In genomic region chr20:37506166-37506725, GRCh38 we compare ENCODE assay signal across 17 cellular contexts. TPM values are rescaled to one million over a fixed set of nuclear protein-coding genes. Genes with fewer than 3 reads are reported as not detected.
DNase-seq lines count a peak whose midpoint lies in the region; ATAC-seq, FAIRE-seq and TF ChIP-seq lines count a peak whose summit lies in the region.
"Had no signal": no experiment of that assay in that cellular context is flagged by ENCODE, and none has a peak within 500 bp of the region (broad histone marks: within the 10 kb centered on the region; RNA-seq: fewer than 3 reads in every experiment).

No MANE protein-coding gene starts in this region.

- ATAC-seq in HG02642 (IDR thresholded peaks at IDR 0.05; ENCODE audit: poor library complexity, unreplicated experiment): no peak

- TF ChIP-seq CTCF in bronchial epithelial cell (IDR thresholded peaks at IDR 0.05; ENCODE audit: insufficient read depth, low read length, severe bottlenecking): no peak

- H3K27me3 ChIP-seq in bronchial epithelial cell (ENCODE audit: control insufficient read depth, insufficient read depth, low read length): no peaks in the 10 kb centered on the region

- peak; percentile 16 for DNase-seq in DMS53 (lab: John Stamatoyannopoulos, UW)
- DNase-seq in DMS53 treated with DMSO at 0.1 percent for 48 hours (lab: John Stamatoyannopoulos, UW; ENCODE audit: unreplicated experiment): no peak
- no peak for DNase-seq in bronchial epithelial cell (ENCODE audit: low read depth)
- DNase-seq in mesenteric fat pad (ENCODE audit: low spot score): peak; percentile 16
- DNase-seq in A172 (ENCODE audit: low spot score): no peak
- no peak for DNase-seq in HCEC 1CT
- DNase-seq in activated CD4-positive, CD25-positive, alpha-beta regulatory T cell (lab: John Stamatoyannopoulos, UW): no peak
- DNase-seq: IMR-90, NCI-H1417 treated with DMSO at 0.1 percent for 48 hours, NCI-H187 treated with DMSO at 0.1 percent for 48 hours, NCI-H226, PC-3, RPMI8226 had no signal

- H3K4me3 ChIP-seq in bronchial epithelial cell (ENCODE audit: low read depth, low read length): no peak overlapping the region
- H3K4me3 ChIP-seq: HAP-1 had no signal

- H3K36me3 ChIP-seq in bronchial epithelial cell (ENCODE audit: control insufficient read depth, insufficient read depth, low read length): peaks cover 5% of the 10 kb centered on the region
- H3K36me3 ChIP-seq: HAP-1 had no signal

- peak; percentile 58 for FAIRE-seq in bronchial epithelial cell (lab: Jason Lieb, UNC)
- FAIRE-seq: G401.6 had no signal

RNA-seq across cellular contexts. Expression of gene NNAT, which starts 14.8 kb away (rescaled TPM):
- total RNA-seq in bronchial epithelial cell (not detected in 2 replicates), mesenteric fat pad (27.3 TPM)
- not detected in 2 replicates for total RNA-seq in A172 (2014; rRNA removed; shearing (Covaris generic))
- total RNA-seq: MCF 10A, PC-3 had no signal

RNA-seq across cellular contexts. Expression of gene BLCAP, which starts 21.4 kb away (rescaled TPM):
- total RNA-seq in bronchial epithelial cell (51.1 and 75.3 TPM in 2 replicates), mesenteric fat pad (148 TPM)
- 32.0 and 32.3 TPM in 2 replicates for total RNA-seq in A172 (2014; rRNA removed; shearing (Covaris generic))

Comparison
In these comparisons a context has a peak if more than half of its experiments do, and no peak if none do; other contexts are left out.
1. DNase-seq: peak in DMS53 (single experiment) and mesenteric fat pad (single experiment); none in DMS53 treated with DMSO at 0.1 percent for 48 hours (single experiment), bronchial epithelial cell (single experiment), A172 (single experiment), HCEC 1CT (single experiment) and activated CD4-positive, CD25-positive, alpha-beta regulatory T cell (0 of 4).
2. RNA of gene NNAT, which starts 14.8 kb away (total RNA-seq): 27.3 TPM in mesenteric fat pad (single experiment); not detected in bronchial epithelial cell and not detected in A172; every median in the first group is over 10 times any median in the second.